ENCODE assay signal across 8 cellular contexts in genomic region chrX:95076449-95076848, GRCh38.
DNase-seq lines count a peak whose midpoint lies in the region; ATAC-seq, FAIRE-seq and TF ChIP-seq lines count a peak whose summit lies in the region.

No MANE protein-coding gene starts in this region.

- H3K9ac ChIP-seq in fibroblast of lung (ENCODE audit: insufficient read depth, low read length) = no peak overlapping the region

- FAIRE-seq in H54 (lab: Jason Lieb, UNC) = peak; percentile 70

- H3K4me3 ChIP-seq in BJ (ENCODE audit: low read depth, low read length) (no peak overlapping the region), fibroblast of lung (replicated peaks in 1 of 4; ENCODE audit: control extremely low read depth in 1 of 4, insufficient read depth in 1 of 4, low read depth in 3 of 4, low read length in 4 of 4) (no peak overlapping the region)

- TF ChIP-seq CTCF in BJ (IDR thresholded peaks at IDR 0.05; ENCODE audit: insufficient read depth, low read depth, low read length) (peak; percentile 58), fibroblast of lung (conservative IDR thresholded peaks at IDR 0.05 in 1 of 2, IDR thresholded peaks at IDR 0.05 in 1 of 2; ENCODE audit: low read depth in 1 of 2, low read length in 2 of 2) (peak; percentile 18 to 43), CD14-positive monocyte (IDR thresholded peaks at IDR 0.05) (no peak)

- no peaks in the 10 kb centered on the region for H3K79me2 ChIP-seq in fibroblast of lung (ENCODE audit: control insufficient read depth, insufficient read depth, low read length)

- no peaks in the 10 kb centered on the region for H3K36me3 ChIP-seq in BJ (ENCODE audit: control insufficient read depth, insufficient read depth, low read length)
- H3K36me3 ChIP-seq in fibroblast of lung (ENCODE audit: control insufficient read depth, insufficient read depth, low read length) = no peaks in the 10 kb centered on the region

- no peaks in the 10 kb centered on the region for H3K9me3 Mint-ChIP-seq in CD14-positive monocyte

- no peaks in the 10 kb centered on the region for H3K36me3 Mint-ChIP-seq in CD14-positive monocyte

- no peak overlapping the region for H3K4me3 Mint-ChIP-seq in CD14-positive monocyte

- no peaks in the 10 kb centered on the region for H3K4me1 Mint-ChIP-seq in CD14-positive monocyte

- POLR2A ChIA-PET in BJ (lab: Charles Lee) = no interaction called here

- H3K27me3 Mint-ChIP-seq in CD14-positive monocyte (ENCODE audit: low read depth in 3 of 3) = peaks cover 0 to 2% (median 2%) of the 10 kb centered on the region in 3 donors

- no peak overlapping the region for H3K27ac ChIP-seq in fibroblast of lung (ENCODE audit: insufficient read depth, low read length)

- no peaks in the 10 kb centered on the region for H3K9me3 ChIP-seq in fibroblast of lung (ENCODE audit: control insufficient read depth, insufficient read depth, low read depth, low read length)

- H2AFZ ChIP-seq in fibroblast of lung (ENCODE audit: low read length) = no peak overlapping the region

- no peak for ATAC-seq in HG02623 (IDR thresholded peaks at IDR 0.05; ENCODE audit: unreplicated experiment)

- intact Hi-C loops in CD14-positive monocyte (cut with micrococcal nuclease) = no loop called here

- CTCF ChIA-PET in BJ (lab: Yijun Ruan, JAX) = interaction anchor here (0.8 to 2.3 kb wide), 4 partner anchors 9 to 246 kb away, joined by 3 to 7 read pairs (median 4); no protein-coding TSS in a partner anchor

- no peak for TF ChIP-seq POLR2A in H54 (IDR thresholded peaks at IDR 0.05; ENCODE audit: low read depth, low read length)

- H3K4me1 ChIP-seq in fibroblast of lung (ENCODE audit: control insufficient read depth, extremely low read depth, insufficient read depth, low read length) = no peaks in the 10 kb centered on the region

- H3K27ac Mint-ChIP-seq in CD14-positive monocyte = no peak overlapping the region

- H4K20me1 ChIP-seq in fibroblast of lung (ENCODE audit: control insufficient read depth, extremely low read depth, insufficient read depth, low read length) = no peaks in the 10 kb centered on the region

- DNase-seq in BJ (ENCODE audit: low read depth) (no peak), H54 (ENCODE audit: insufficient read length, low spot score) (no peak), OCI-M1 (lab: John Stamatoyannopoulos, UW) (peak; percentile 47), fibroblast of lung (ENCODE audit: low read depth in 2 of 2) (peak in 1 of 2 donors; percentile 37), CD14-positive monocyte (ENCODE audit: low spot score) (no peak), retina (no peak), D341Med (ENCODE audit: low spot score) (no peak)

- H3K4me2 ChIP-seq in fibroblast of lung (ENCODE audit: extremely low read depth, insufficient read depth, low read length) = no peak overlapping the region

- H3K27me3 ChIP-seq in BJ (ENCODE audit: control insufficient read depth, insufficient read depth, low read length) = no peaks in the 10 kb centered on the region
- H3K27me3 ChIP-seq in fibroblast of lung (ENCODE audit: control insufficient read depth, insufficient read depth, low read length) = no peaks in the 10 kb centered on the region
